Comparison of ENCODE assay signal across 9 cellular contexts in genomic region chr12:1518763-1519516, GRCh38.
DNase-seq lines count a peak whose midpoint lies in the region; ATAC-seq and TF ChIP-seq lines count a peak whose summit lies in the region.
"Had no signal": no experiment of that assay in that cellular context is flagged by ENCODE, and none has a peak within 500 bp of the region (broad histone marks: within the 10 kb centered on the region; RNA-seq: fewer than 3 reads in every experiment).

No MANE protein-coding gene starts in this region.

- peak overlapping the region in 2 of 3 experiments; percentile 11 to 32 for H3K27ac Mint-ChIP-seq in nephron
- H3K27ac Mint-ChIP-seq: activated CD8-positive, alpha-beta T cell treated with anti-CD3 and anti-CD28 coated beads for 36 hours had no signal

- 3% methylated on average over 15 of the region's 23 CpGs for whole genome bisulfite sequencing in mammary epithelial cell (ENCODE audit: low coverage, missing lambda C conversion rate)

- BruUV-seq in mammary epithelial cell (replicated peaks; lab: Mats Ljungman, UMichigan): no TSS peak

- peaks cover 33% of the 10 kb centered on the region for H3K4me1 ChIP-seq in mammary epithelial cell (ENCODE audit: insufficient read depth, low read length)

- H3K27ac ChIP-seq in mammary epithelial cell (ENCODE audit: insufficient read depth, low read depth, low read length): peak overlapping the region; percentile 72

- peaks cover 17% of the 10 kb centered on the region for H3K9me3 Mint-ChIP-seq in nephron

- H3K4me2 ChIP-seq in mammary epithelial cell (ENCODE audit: insufficient read depth, low read depth, low read length): peak overlapping the region; percentile 91

- peaks cover 12% of the 10 kb centered on the region for H3K4me1 Mint-ChIP-seq in nephron

- H3K9ac ChIP-seq in mammary epithelial cell (ENCODE audit: insufficient read depth, low read length): peak overlapping the region; percentile 51

- intact Hi-C loops in mammary epithelial cell (cut with micrococcal nuclease): no loop called here

- H3K36me3 ChIP-seq in mammary epithelial cell (ENCODE audit: insufficient read depth, low read length): no peaks in the 10 kb centered on the region

- H3K9me3 ChIP-seq in mammary epithelial cell (replicated peaks; ENCODE audit: insufficient read depth, low read length): no peaks in the 10 kb centered on the region

- H3K4me3 Mint-ChIP-seq in nephron: peak overlapping the region in 1 of 3 experiments; percentile 8
- H3K4me3 Mint-ChIP-seq: activated CD8-positive, alpha-beta T cell treated with anti-CD3 and anti-CD28 coated beads for 36 hours had no signal

- H3K36me3 Mint-ChIP-seq in nephron (ENCODE audit: low read depth): peaks cover 4% of the 10 kb centered on the region

- dilution Hi-C loops in mammary epithelial cell (cut with HindIII; ENCODE audit: low sequenced_read_pairs): no loop called here

- CTCF ChIA-PET in mammary epithelial cell (lab: Charles Lee; ENCODE audit: low non-redundant PET): no interaction called here

- DNase-seq in DMS79 treated with DMSO at 0.1 percent for 48 hours (lab: John Stamatoyannopoulos, UW): peak; percentile 82
- DNase-seq in NCI-H187 treated with DMSO at 0.1 percent for 48 hours (lab: John Stamatoyannopoulos, UW): peak; percentile 69
- DNase-seq in mammary epithelial cell: peak; percentile 93
- DNase-seq in GM20000 (ENCODE audit: low spot score): no peak
- no peak for DNase-seq in germinal center (ENCODE audit: low spot score)
- DNase-seq: activated CD8-positive, alpha-beta T cell treated with anti-CD3 and anti-CD28 coated beads for 36 hours had no signal

- no peaks in the 10 kb centered on the region for H3K79me2 ChIP-seq in mammary epithelial cell (ENCODE audit: insufficient read depth, low read length)

- H3K27me3 Mint-ChIP-seq in nephron (ENCODE audit: low read depth): peaks cover 5% of the 10 kb centered on the region

- TF ChIP-seq CTCF in mammary epithelial cell (conservative IDR thresholded peaks at IDR 0.05 in 1 of 2, IDR thresholded peaks at IDR 0.05 in 1 of 2; ENCODE audit: extremely low read depth in 1 of 2, insufficient read depth in 1 of 2, low read depth in 1 of 2, low read length in 2 of 2) (no peak), nephron (IDR thresholded peaks at IDR 0.05; ENCODE audit: unreplicated experiment in 3 of 3) (no peak), GM20000 (IDR thresholded peaks at IDR 0.05; ENCODE audit: extremely low read depth, missing control alignments) (no peak)

- in situ Hi-C loops in mammary epithelial cell (cut with MboI; ENCODE audit: low sequenced_read_pairs in 2 of 2): no loop called here

- H3K4me3 ChIP-seq in mammary epithelial cell (replicated peaks in 1 of 3; ENCODE audit: insufficient read depth in 1 of 3, low read depth in 2 of 3, low read length in 3 of 3): peak overlapping the region; percentile 9 to 44 (median 41)

- peak overlapping the region; percentile 66 for H2AFZ ChIP-seq in mammary epithelial cell (ENCODE audit: low read depth, low read length)

- no peaks in the 10 kb centered on the region for H4K20me1 ChIP-seq in mammary epithelial cell (ENCODE audit: insufficient read depth, low read length)

- no peaks in the 10 kb centered on the region for H3K27me3 ChIP-seq in mammary epithelial cell (ENCODE audit: insufficient read depth, low read length)

- ATAC-seq in GM18873 (IDR thresholded peaks at IDR 0.05; ENCODE audit: low FRiP score, unreplicated experiment) (no peak), HG02798 (IDR thresholded peaks at IDR 0.05; ENCODE audit: poor library complexity, unreplicated experiment) (no peak)
- ATAC-seq: activated CD8-positive, alpha-beta T cell treated with anti-CD3 and anti-CD28 coated beads for 36 hours had no signal

Comparison
In these comparisons a context has a peak if more than half of its experiments do, and no peak if none do; other contexts are left out.
1. DNase-seq: peak in DMS79 treated with DMSO at 0.1 percent for 48 hours (single experiment), NCI-H187 treated with DMSO at 0.1 percent for 48 hours (single experiment) and mammary epithelial cell (single experiment); none in GM20000 (single experiment) and germinal center (single experiment).